Comparison of ENCODE assay signal across 8 cellular contexts in the genomic region with DNA sequence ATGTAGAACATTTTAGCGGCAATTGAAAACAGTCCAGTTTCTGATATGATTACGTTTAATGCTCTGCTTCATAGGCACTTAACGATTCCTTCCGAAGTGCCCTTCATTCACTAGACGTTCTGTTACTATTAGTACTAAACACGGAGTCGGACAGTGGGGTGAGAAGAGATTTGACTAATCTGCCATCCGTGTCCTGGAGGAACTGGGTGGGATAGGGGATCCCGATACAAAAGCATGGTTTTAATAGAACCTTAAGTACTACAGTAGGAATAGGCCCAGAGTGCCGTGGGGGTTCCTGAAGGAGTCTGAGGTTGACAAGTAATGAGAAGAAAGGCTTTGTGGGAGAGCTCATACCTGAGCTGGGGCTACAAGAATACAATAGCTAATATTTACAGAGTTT. TPM values are rescaled to one million over a fixed set of nuclear protein-coding genes. Genes with fewer than 3 reads are reported as not detected.
DNase-seq lines count a peak whose midpoint lies in the region; ATAC-seq, FAIRE-seq and TF ChIP-seq lines count a peak whose summit lies in the region.

No MANE protein-coding gene starts in this region.

- RAD21 ChIA-PET in HCT116 (lab: Charles Lee; ENCODE audit: low non-redundant PET in 1 of 2, low total read pairs in 2 of 2, uncharacterized antibody in 2 of 2, unreplicated experiment in 2 of 2) (no interaction called here), GM12878 (lab: Charles Lee; ENCODE audit: unreplicated experiment) (no interaction called here)

- H3K4me2 ChIP-seq in HCT116 (ENCODE audit: low read length) (peak overlapping the region; percentile 92), GM12878 (ENCODE audit: control insufficient read depth, insufficient read depth) (peak overlapping the region; percentile 89)

- TF ChIP-seq CTCF in HCT116 (IDR thresholded peaks at IDR 0.05 in 2 of 3, conservative IDR thresholded peaks at IDR 0.05 in 1 of 3; ENCODE audit: borderline replicate concordance in 1 of 3, insufficient read depth in 1 of 3, low read depth in 2 of 3, low read length in 2 of 3) (no peak), GM12878 (IDR thresholded peaks at IDR 0.05 in 2 of 3, conservative IDR thresholded peaks at IDR 0.05 in 1 of 3; ENCODE audit: control insufficient read depth in 2 of 3, extremely low read depth in 1 of 3, insufficient read depth in 1 of 3, low read depth in 3 of 3, low read length in 3 of 3) (no peak), mesothelial cell of epicardium (IDR thresholded peaks at IDR 0.05; ENCODE audit: unreplicated experiment) (no peak)

- peak overlapping the region; percentile 91 for H3K27ac Mint-ChIP-seq in mesothelial cell of epicardium

- peak overlapping the region; percentile 89 for H3K4me3 ChIP-seq in ACC112 (ENCODE audit: low read depth, low read length)
- peak overlapping the region; percentile 81 to 97 for H3K4me3 ChIP-seq in HCT116 (replicated peaks in 1 of 2; ENCODE audit: low read depth in 1 of 2, low read length in 2 of 2)
- peak overlapping the region; percentile 93 for H3K4me3 ChIP-seq in GM12878

- H3K79me2 ChIP-seq in ACC112 (ENCODE audit: control insufficient read depth, insufficient read depth, low read length, unreplicated experiment) (peaks cover 22% of the 10 kb centered on the region), HCT116 (ENCODE audit: insufficient read depth, low read length) (peaks cover 20% of the 10 kb centered on the region), GM12878 (ENCODE audit: control insufficient read depth, insufficient read depth, low read length) (peaks cover 7% of the 10 kb centered on the region)

- POLR2A ChIA-PET in HCT116 (lab: Charles Lee) (interaction anchor here (1.2 to 1.3 kb wide), 2 partner anchors 22 to 125 kb away, joined by 3 to 6 read pairs; partner anchors contain the start of gene SRSF7), GM12878 (lab: Charles Lee) (interaction anchor here (1.2 to 1.4 kb wide), 3 partner anchors 12 to 243 kb away, joined by 3 to 4 read pairs (median 3); no protein-coding TSS in a partner anchor)

- peaks cover 12% of the 10 kb centered on the region for H3K36me3 ChIP-seq in ACC112 (ENCODE audit: insufficient read depth, low read length)
- H3K36me3 ChIP-seq in HCT116 (ENCODE audit: control insufficient read depth in 1 of 2, insufficient read depth in 2 of 2, low read length in 2 of 2) = 0 out of 4 replicates have a peak, but pooled peaks cover 0 to 3% of the 10 kb centered on the region in 2 experiments
- no peaks in the 10 kb centered on the region for H3K36me3 ChIP-seq in GM12878 (ENCODE audit: control insufficient read depth in 2 of 2, insufficient read depth in 2 of 2, low read length in 1 of 2)

- peaks cover 17% of the 10 kb centered on the region for H3K9me3 Mint-ChIP-seq in mesothelial cell of epicardium

- no TSS peak for BruUV-seq in HCT116 (replicated peaks; lab: Mats Ljungman, UMichigan)
- BruUV-seq in GM12878 (replicated peaks; lab: Mats Ljungman, UMichigan) = no TSS peak

- peaks cover 21% of the 10 kb centered on the region for H3K4me1 Mint-ChIP-seq in mesothelial cell of epicardium

- SMC1A ChIA-PET in GM12878 (lab: Charles Lee; ENCODE audit: uncharacterized antibody, unreplicated experiment) = interaction anchor here (0.6 to 2.2 kb wide), 2 partner anchors 24 to 295 kb away, joined by 3 to 7 read pairs; no protein-coding TSS in a partner anchor

- intact Hi-C loops in HCT116 (cut with micrococcal nuclease) (no loop called here), GM12878 (cut with micrococcal nuclease; ENCODE audit: unreplicated experiment) (no loop called here)

- peaks cover 10% of the 10 kb centered on the region for H3K4me1 ChIP-seq in ACC112 (ENCODE audit: control insufficient read depth, insufficient read depth, low read length, unreplicated experiment)
- H3K4me1 ChIP-seq in HCT116 (ENCODE audit: control insufficient read depth in 1 of 2, insufficient read depth in 2 of 2, low read length in 2 of 2) = peaks cover 3 to 13% of the 10 kb centered on the region in 2 experiments; a peak in 3 of 4 replicates
- H3K4me1 ChIP-seq in GM12878 (ENCODE audit: control insufficient read depth, insufficient read depth, low read length) = no peaks in the 10 kb centered on the region

- no peak for DNase-seq in HCT116 (ENCODE audit: low read depth, low spot score)
- no peak for DNase-seq in GM12878 (ENCODE audit: low read depth, low spot score)
- DNase-seq in mesothelial cell of epicardium (ENCODE audit: low spot score in 2 of 2, unreplicated experiment in 2 of 2) = no peak
- no peak for DNase-seq in NCI-H748 treated with DMSO at 0.1 percent for 48 hours (lab: John Stamatoyannopoulos, UW)
- no peak for DNase-seq in SKM-1 treated with dmso at 0.1 percent for 144 hours (lab: John Stamatoyannopoulos, UW; ENCODE audit: unreplicated experiment)
- no peak for DNase-seq in activated CD4-positive, alpha-beta T cell treated with anti-CD3 and anti-CD28 coated beads, Interleukin-2, amount 50 U/mL, for 1 hour

- H3K27ac ChIP-seq in ACC112 (ENCODE audit: low read depth, low read length) (no peak overlapping the region), HCT116 (ENCODE audit: low read depth, low read length) (no peak overlapping the region), GM12878 (ENCODE audit: control insufficient read depth, insufficient read depth) (no peak overlapping the region)

- no peak for TF ChIP-seq EP300 in GM12878 (IDR thresholded peaks at IDR 0.05; ENCODE audit: borderline replicate concordance in 1 of 2, control insufficient read depth in 1 of 2, low read depth in 2 of 2, low read length in 2 of 2)

- H3K27me3 Mint-ChIP-seq in mesothelial cell of epicardium (ENCODE audit: low read depth) = no peaks in the 10 kb centered on the region

- H3K27me3 ChIP-seq in ACC112 (ENCODE audit: insufficient read depth, low read length) (no peaks in the 10 kb centered on the region), HCT116 (ENCODE audit: insufficient read depth, low read length) (no peaks in the 10 kb centered on the region), GM12878 (replicated peaks in 1 of 2; ENCODE audit: control insufficient read depth in 2 of 2, insufficient read depth in 2 of 2, low read length in 1 of 2) (no peaks in the 10 kb centered on the region)

- CTCF ChIA-PET in HCT116 (lab: Charles Lee) = interaction anchor here (1.8 kb wide), 1 partner anchor 295 kb away, joined by 4 read pairs; no protein-coding TSS in a partner anchor
- CTCF ChIA-PET in GM12878 (lab: Yijun Ruan, JAX) = no interaction called here

- in situ Hi-C loops in GM12878 (cut with MboI) = no loop called here

- TF ChIP-seq POLR2A in HCT116 (IDR thresholded peaks at IDR 0.05; ENCODE audit: borderline replicate concordance, extremely low read depth, insufficient read depth, insufficient read length) (no peak), GM12878 (IDR thresholded peaks at IDR 0.05; ENCODE audit: low read depth, low read length) (no peak)

- H3K36me3 Mint-ChIP-seq in mesothelial cell of epicardium = peaks cover 23% of the 10 kb centered on the region

- no peaks in the 10 kb centered on the region for H3K9me2 ChIP-seq in HCT116 (ENCODE audit: insufficient read depth)

- 68% methylated on average over 10 of the region's 10 CpGs for WGBS in GM12878 (ENCODE audit: insufficient coverage, insufficient replicate concordance, low lambda C conversion rate, missing lambda C conversion rate)

- ATAC-seq in HCT116 (0 out of 2 replicates have a peak, but pooled peaks have one; percentile 1), GM12878 (no peak), HG03039 (IDR thresholded peaks at IDR 0.05; ENCODE audit: unreplicated experiment) (no peak)

- H4K20me1 ChIP-seq in HCT116 (ENCODE audit: insufficient read depth) = no peaks in the 10 kb centered on the region
- H4K20me1 ChIP-seq in GM12878 (ENCODE audit: control insufficient read depth, insufficient read depth) = no peaks in the 10 kb centered on the region

- H3K9me3 ChIP-seq in HCT116 (ENCODE audit: control insufficient read depth in 1 of 2, insufficient read depth in 1 of 2, low read depth in 1 of 2, low read length in 2 of 2) (no peaks in the 10 kb centered on the region), GM12878 (replicated peaks; ENCODE audit: control insufficient read depth, insufficient read depth, low read length) (no peaks in the 10 kb centered on the region; the same call in 2 of the 3 replicates)

- TF ChIP-seq RAD21 in HCT116 (IDR thresholded peaks at IDR 0.05; ENCODE audit: low read depth) (no peak), GM12878 (IDR thresholded peaks at IDR 0.05; ENCODE audit: insufficient read depth, low read depth, low read length) (no peak)

- H2AFZ ChIP-seq in ACC112 (ENCODE audit: low read length, unreplicated experiment) (peak overlapping the region; percentile 88), HCT116 (ENCODE audit: low read depth, low read length, poor library complexity, severe bottlenecking) (peak overlapping the region; percentile 20), GM12878 (ENCODE audit: control insufficient read depth, low read depth, low read length) (peak overlapping the region; percentile 95)

- no peak for FAIRE-seq in GM12878 (lab: Jason Lieb, UNC)

- H3K9ac ChIP-seq in HCT116 (ENCODE audit: low read length) (peak overlapping the region; percentile 73), GM12878 (ENCODE audit: control insufficient read depth, insufficient read depth, low read length) (no peak overlapping the region)

- H3K4me3 Mint-ChIP-seq in mesothelial cell of epicardium = peak overlapping the region; percentile 84

RNA-seq across cellular contexts. Expression of gene MORN2, which starts 0.6 kb away (rescaled TPM):
- 11.9 TPM for total RNA-seq in HCT116 (2021; ENCODE audit: unreplicated experiment)
- polyA plus RNA-seq in HCT116 (2012) = 7.1 and 9.7 TPM in 2 replicates
- total RNA-seq in GM12878 (2013; cell fraction: nucleolus; rRNA removed) = 1.6 TPM in 1 of 2 replicates, not detected in the other
- total RNA-seq in GM12878 (2014; rRNA removed) = 2.8 and 4.4 TPM in 2 replicates
- total RNA-seq in GM12878 (2014; rRNA removed; fragmentation: Illumina TruSeq; extraction: Trizol) = 7.6 and 8.4 TPM in 2 replicates
- 2.3 and 3.5 TPM in 2 replicates for total RNA-seq in GM12878 (2021)
- polyA plus RNA-seq in GM12878 (2011; ENCODE audit: low read depth) = 7.1 TPM
- polyA plus RNA-seq in GM12878 (2011; rRNA removed) = 6.8 and 12.2 TPM in 2 replicates
- polyA plus RNA-seq in GM12878 (2011; cell fraction: cytosol; rRNA removed) = 2.3 and 2.8 TPM in 2 replicates
- polyA plus RNA-seq in GM12878 (2011; cell fraction: nucleus; rRNA removed) = 1.7 and 2.1 TPM in 2 replicates
- 7.3 and 12.1 TPM in 2 replicates for polyA plus RNA-seq in GM12878 (2012)
- polyA plus RNA-seq in GM12878 (2014; fragmentation: Illumina TruSeq; extraction: Trizol) = 7.6 and 9.1 TPM in 2 replicates
- polyA plus RNA-seq in GM12878 (2014; fragmentation: Nextera tagmentation; extraction: Ambion mirVana) = 10 to 100 TPM; 18.7 to 19.2 TPM
- 4.5 and 7.6 TPM in 2 replicates for polyA plus RNA-seq in GM12878 (2014; rRNA removed)
- polyA plus RNA-seq in GM12878 (2016; fragmentation: Nextera tagmentation; extraction: Ambion mirVana) = 10 to 100 TPM; 19.0 to 26.9 TPM
- 1.9 and 2.2 TPM in 2 replicates for polyA minus RNA-seq in GM12878 (2011; rRNA and poly(A)+ RNA removed)
- polyA minus RNA-seq in GM12878 (2011; cell fraction: cytosol; rRNA and poly(A)+ RNA removed) = 1.5 and 2.1 TPM in 2 replicates
- not detected in 2 replicates for polyA minus RNA-seq in GM12878 (2011; cell fraction: nucleus; rRNA and poly(A)+ RNA removed)
- total RNA-seq in mesothelial cell of epicardium = 8.0 to 9.2 TPM (median 8.6 TPM) in 3 replicates

RNA-seq across cellular contexts. Expression of gene DHX57, which starts 0.7 kb away (rescaled TPM):
- total RNA-seq in HCT116 (2021; ENCODE audit: unreplicated experiment) (19.4 TPM), GM12878 (2014; rRNA removed) (12.5 and 13.2 TPM in 2 replicates), GM12878 (2014; rRNA removed; fragmentation: Illumina TruSeq; extraction: Trizol) (17.9 and 18.0 TPM in 2 replicates), GM12878 (2021) (13.7 and 15.8 TPM in 2 replicates), mesothelial cell of epicardium (32.4 to 33.7 TPM (median 32.9 TPM) in 3 replicates)
- polyA plus RNA-seq in HCT116 (2012) = 5.2 and 6.9 TPM in 2 replicates
- total RNA-seq in GM12878 (2013; cell fraction: nucleolus; rRNA removed) = 33.8 and 35.2 TPM in 2 replicates
- polyA plus RNA-seq in GM12878 (2011; ENCODE audit: low read depth) = 7.1 TPM
- polyA plus RNA-seq in GM12878 (2011; rRNA removed) (16.2 and 17.5 TPM in 2 replicates), GM12878 (2014; fragmentation: Illumina TruSeq; extraction: Trizol) (15.8 and 20.9 TPM in 2 replicates), GM12878 (2014; fragmentation: Nextera tagmentation; extraction: Ambion mirVana) (1 to 10 TPM; 6.5 to 7.1 TPM), GM12878 (2014; rRNA removed) (9.3 and 10.4 TPM in 2 replicates), GM12878 (2016; fragmentation: Nextera tagmentation; extraction: Ambion mirVana) (10 to 100 TPM; 16.5 to 18.0 TPM)
- 7.9 and 8.5 TPM in 2 replicates for polyA plus RNA-seq in GM12878 (2011; cell fraction: cytosol; rRNA removed)
- 11.0 and 12.5 TPM in 2 replicates for polyA plus RNA-seq in GM12878 (2011; cell fraction: nucleus; rRNA removed)
- polyA plus RNA-seq in GM12878 (2012) = 7.7 and 12.7 TPM in 2 replicates
- 22.1 and 25.5 TPM in 2 replicates for polyA minus RNA-seq in GM12878 (2011; rRNA and poly(A)+ RNA removed)
- polyA minus RNA-seq in GM12878 (2011; cell fraction: cytosol; rRNA and poly(A)+ RNA removed) = 7.9 and 13.1 TPM in 2 replicates
- polyA minus RNA-seq in GM12878 (2011; cell fraction: nucleus; rRNA and poly(A)+ RNA removed) = 6.4 and 10.9 TPM in 2 replicates

RNA-seq across cellular contexts. Expression of gene ARHGEF33, which starts 13.3 kb away (rescaled TPM):
- 0.30 TPM for total RNA-seq in HCT116 (2021; ENCODE audit: unreplicated experiment)
- not detected in 2 replicates for polyA plus RNA-seq in HCT116 (2012)
- 0.54 and 0.69 TPM in 2 replicates for total RNA-seq in GM12878 (2013; cell fraction: nucleolus; rRNA removed)
- 0.05 and 0.06 TPM in 2 replicates for total RNA-seq in GM12878 (2014; rRNA removed)
- not detected in 2 replicates for total RNA-seq in GM12878 (2014; rRNA removed; fragmentation: Illumina TruSeq; extraction: Trizol)
- total RNA-seq in GM12878 (2021) = 0.08 TPM in 1 of 2 replicates, not detected in the other
- polyA plus RNA-seq in GM12878 (2011; ENCODE audit: low read depth) = not detected
- polyA plus RNA-seq in GM12878 (2011; rRNA removed) = 0.04 TPM in 1 of 2 replicates, not detected in the other
- 0.01 and 0.02 TPM in 2 replicates for polyA plus RNA-seq in GM12878 (2011; cell fraction: cytosol; rRNA removed)
- 0.06 TPM in 2 replicates for polyA plus RNA-seq in GM12878 (2011; cell fraction: nucleus; rRNA removed)
- not detected in 2 replicates for polyA plus RNA-seq in GM12878 (2012)
- polyA plus RNA-seq in GM12878 (2014; fragmentation: Illumina TruSeq; extraction: Trizol) = 0.01 TPM in 1 of 2 replicates, not detected in the other
- polyA plus RNA-seq in GM12878 (2014; fragmentation: Nextera tagmentation; extraction: Ambion mirVana) = under 1 TPM in 1 of 2 experiments, not detected in 1; 0.08 TPM
- 0.03 TPM in 1 of 2 replicates, not detected in the other for polyA plus RNA-seq in GM12878 (2014; rRNA removed)
- not detected for polyA plus RNA-seq in GM12878 (2016; fragmentation: Nextera tagmentation; extraction: Ambion mirVana)
- polyA minus RNA-seq in GM12878 (2011; rRNA and poly(A)+ RNA removed) = 0.07 and 0.26 TPM in 2 replicates
- not detected in 2 replicates for polyA minus RNA-seq in GM12878 (2011; cell fraction: cytosol; rRNA and poly(A)+ RNA removed)
- not detected in 2 replicates for polyA minus RNA-seq in GM12878 (2011; cell fraction: nucleus; rRNA and poly(A)+ RNA removed)
- 0.68 to 1.1 TPM (median 0.83 TPM) in 3 replicates for total RNA-seq in mesothelial cell of epicardium

Comparison
In these comparisons a context has a peak if more than half of its experiments do, and no peak if none do; other contexts are left out.
1. H2AFZ ChIP-seq: peak in every context shown above with its lines; median percentile 95 in GM12878; 88 in ACC112; 20 in HCT116.